ENCODE assay signal across 12 cellular contexts in genomic region chr2:226760412-226761194, GRCh38. TPM values are rescaled to one million over a fixed set of nuclear protein-coding genes. Genes with fewer than 3 reads are reported as not detected.
DNase-seq lines count a peak whose midpoint lies in the region; ATAC-seq and TF ChIP-seq lines count a peak whose summit lies in the region.
"Had no signal": no experiment of that assay in that cellular context is flagged by ENCODE, and none has a peak within 500 bp of the region (broad histone marks: within the 10 kb centered on the region; RNA-seq: fewer than 3 reads in every experiment).

No MANE protein-coding gene starts in this region.

- H3K9me3 Mint-ChIP-seq in activated CD4-positive, alpha-beta memory T cell treated with anti-CD3 and anti-CD28 coated beads, Interleukin-2, amount 10 ng/mL, durations not matched to agents 7 days and 5 days: peaks cover 9% of the 10 kb centered on the region
- H3K9me3 Mint-ChIP-seq in endodermal cell: no peaks in the 10 kb centered on the region
- H3K9me3 Mint-ChIP-seq: stimulated activated naive CD8-positive, alpha-beta T cell treated with anti-CD3 and anti-CD28 coated beads, Interleukin-15, amount 100 ng/mL, for 72 hours; T-helper 2 cell treated with Interferon-gamma antibody and Interleukin-4, amounts not matched to agents 5 μg/mL and 100 μg/mL, for 36 hours had no signal

- 61 to 65% methylated on average over 2 of the region's 2 CpGs for WGBS in aorta, 2 donors
- WGBS in endodermal cell (ENCODE audit: insufficient coverage in 1 of 2, insufficient read length in 1 of 2), 2 experiments: 91 to 95% methylated on average over 1 to 2 of the region's 2 CpGs

- intact Hi-C loops in sciatic nerve (cut with DNase I) (no loop called here), aorta (cut with DNase I) (loop anchor here in 1 of 2 donors (5.0 to 10.0 kb wide), 2 partner anchors 37 to 96 kb away; partner anchors contain the start of gene IRS1)

- DNase-seq in GM03348 (ENCODE audit: low spot score): peak; percentile 73
- no peak for DNase-seq in RWPE2 (ENCODE audit: low spot score)
- DNase-seq in fibroblast of villous mesenchyme (ENCODE audit: low read depth): peak; percentile 95
- no peak for DNase-seq in sciatic nerve (ENCODE audit: low spot score)
- DNase-seq in SW480 (ENCODE audit: low spot score): no peak
- DNase-seq in aorta: no peak
- no peak for DNase-seq in activated CD4-positive, alpha-beta memory T cell treated with anti-CD3 and anti-CD28 coated beads, Interleukin-2, amount 10 ng/mL, durations not matched to agents 7 days and 5 days
- DNase-seq in endodermal cell: no peak
- DNase-seq: activated T-cell treated with anti-CD3 and anti-CD28 coated beads, Interleukin-2, amount 50 U/mL, for 72 hours; kidney glomerular epithelial cell; stimulated activated naive CD8-positive, alpha-beta T cell treated with anti-CD3 and anti-CD28 coated beads, Interleukin-15, amount 100 ng/mL, for 72 hours had no signal

- H3K9ac ChIP-seq in endodermal cell (ENCODE audit: extremely low read depth, low read length, poor library complexity, severe bottlenecking): no peak overlapping the region

- H3K9me3 ChIP-seq in RWPE2 (ENCODE audit: severe bottlenecking): no peaks in the 10 kb centered on the region
- no peaks in the 10 kb centered on the region for H3K9me3 ChIP-seq in aorta (ENCODE audit: control insufficient read depth, low read length)
- H3K9me3 ChIP-seq in endodermal cell (ENCODE audit: control insufficient read depth, low read length): peaks cover 8% of the 10 kb centered on the region

- POLR2A ChIA-PET in activated CD4-positive, alpha-beta memory T cell treated with anti-CD3 and anti-CD28 coated beads, Interleukin-2, amount 10 ng/mL, durations not matched to agents 7 days and 5 days (lab: Charles Lee): interaction anchor here (1.4 kb wide), 1 partner anchor 12 kb away, joined by 5 read pairs; no protein-coding TSS in a partner anchor

- TF ChIP-seq CTCF in RWPE2 (IDR thresholded peaks at IDR 0.05; ENCODE audit: poor library complexity, severe bottlenecking) (no peak), fibroblast of villous mesenchyme (IDR thresholded peaks at IDR 0.05; ENCODE audit: insufficient read depth, low read depth, low read length) (no peak), endodermal cell (conservative IDR thresholded peaks at IDR 0.05) (no peak)

- H3K4me1 Mint-ChIP-seq in activated CD4-positive, alpha-beta memory T cell treated with anti-CD3 and anti-CD28 coated beads, Interleukin-2, amount 10 ng/mL, durations not matched to agents 7 days and 5 days: no peaks in the 10 kb centered on the region
- H3K4me1 Mint-ChIP-seq in endodermal cell: peaks cover 10% of the 10 kb centered on the region

- peaks cover 80% of the 10 kb centered on the region for H3K36me3 ChIP-seq in RWPE2 (ENCODE audit: low read depth)
- H3K36me3 ChIP-seq in aorta (ENCODE audit: control insufficient read depth in 1 of 2, insufficient read depth in 2 of 2, low read length in 1 of 2): no peaks in the 10 kb centered on the region
- H3K36me3 ChIP-seq in endodermal cell (ENCODE audit: control insufficient read depth, insufficient read depth, low read length): no peaks in the 10 kb centered on the region

- peaks cover 84% of the 10 kb centered on the region for H3K4me1 ChIP-seq in RWPE2 (ENCODE audit: insufficient read depth, poor library complexity, severe bottlenecking)
- peaks cover 8 to 30% of the 10 kb centered on the region in 2 donors for H3K4me1 ChIP-seq in aorta (ENCODE audit: control insufficient read depth in 1 of 2, insufficient read depth in 2 of 2, low read length in 2 of 2)
- H3K4me1 ChIP-seq in endodermal cell (ENCODE audit: control insufficient read depth, insufficient read depth, low read length): no peaks in the 10 kb centered on the region

- peak overlapping the region; percentile 80 for H3K27ac ChIP-seq in RWPE2 (ENCODE audit: poor library complexity, severe bottlenecking)
- H3K27ac ChIP-seq in aorta (ENCODE audit: low read depth in 1 of 2, low read length in 2 of 2): no peak overlapping the region
- H3K27ac ChIP-seq in endodermal cell (ENCODE audit: low read depth, low read length): no peak overlapping the region

- no peak overlapping the region for H3K27ac Mint-ChIP-seq in activated CD4-positive, alpha-beta memory T cell treated with anti-CD3 and anti-CD28 coated beads, Interleukin-2, amount 10 ng/mL, durations not matched to agents 7 days and 5 days
- H3K27ac Mint-ChIP-seq in endodermal cell: no peak overlapping the region
- H3K27ac Mint-ChIP-seq: activated T-cell treated with anti-CD3 and anti-CD28 coated beads, Interleukin-2, amount 50 U/mL, for 72 hours; stimulated activated naive CD8-positive, alpha-beta T cell treated with anti-CD3 and anti-CD28 coated beads, Interleukin-15, amount 100 ng/mL, for 72 hours; T-helper 2 cell treated with Interferon-gamma antibody and Interleukin-4, amounts not matched to agents 5 μg/mL and 100 μg/mL, for 36 hours had no signal

- ATAC-seq in RWPE2 (ENCODE audit: low read depth) (peak; percentile 41), sciatic nerve (peak; percentile 57), aorta (ENCODE audit: low FRiP score) (no peak)
- ATAC-seq: activated T-cell treated with anti-CD3 and anti-CD28 coated beads, Interleukin-2, amount 50 U/mL, for 72 hours; stimulated activated naive CD8-positive, alpha-beta T cell treated with anti-CD3 and anti-CD28 coated beads, Interleukin-15, amount 100 ng/mL, for 72 hours had no signal

- H3K4me3 ChIP-seq in RWPE2 (ENCODE audit: severe bottlenecking): no peak overlapping the region
- H3K4me3 ChIP-seq in fibroblast of villous mesenchyme (ENCODE audit: low read depth, low read length): no peak overlapping the region
- no peak overlapping the region for H3K4me3 ChIP-seq in aorta (ENCODE audit: low read length in 2 of 2)
- no peak overlapping the region for H3K4me3 ChIP-seq in endodermal cell (ENCODE audit: low read length)

- H3K27me3 Mint-ChIP-seq in activated CD4-positive, alpha-beta memory T cell treated with anti-CD3 and anti-CD28 coated beads, Interleukin-2, amount 10 ng/mL, durations not matched to agents 7 days and 5 days: peaks cover 6% of the 10 kb centered on the region
- H3K27me3 Mint-ChIP-seq in endodermal cell (ENCODE audit: insufficient read depth): no peaks in the 10 kb centered on the region
- H3K27me3 Mint-ChIP-seq: stimulated activated naive CD8-positive, alpha-beta T cell treated with anti-CD3 and anti-CD28 coated beads, Interleukin-15, amount 100 ng/mL, for 72 hours had no signal

- peaks cover 8% of the 10 kb centered on the region for H3K36me3 Mint-ChIP-seq in activated CD4-positive, alpha-beta memory T cell treated with anti-CD3 and anti-CD28 coated beads, Interleukin-2, amount 10 ng/mL, durations not matched to agents 7 days and 5 days (ENCODE audit: low read depth)
- peaks cover 19% of the 10 kb centered on the region for H3K36me3 Mint-ChIP-seq in endodermal cell (ENCODE audit: low read depth)

- no peak overlapping the region for H3K4me3 Mint-ChIP-seq in activated CD4-positive, alpha-beta memory T cell treated with anti-CD3 and anti-CD28 coated beads, Interleukin-2, amount 10 ng/mL, durations not matched to agents 7 days and 5 days
- H3K4me3 Mint-ChIP-seq in endodermal cell: no peak overlapping the region
- H3K4me3 Mint-ChIP-seq: activated T-cell treated with anti-CD3 and anti-CD28 coated beads, Interleukin-2, amount 50 U/mL, for 72 hours; stimulated activated naive CD8-positive, alpha-beta T cell treated with anti-CD3 and anti-CD28 coated beads, Interleukin-15, amount 100 ng/mL, for 72 hours; T-helper 2 cell treated with Interferon-gamma antibody and Interleukin-4, amounts not matched to agents 5 μg/mL and 100 μg/mL, for 36 hours had no signal

- CTCF ChIA-PET in activated CD4-positive, alpha-beta memory T cell treated with anti-CD3 and anti-CD28 coated beads, Interleukin-2, amount 10 ng/mL, durations not matched to agents 7 days and 5 days (lab: Charles Lee): no interaction called here

- no peaks in the 10 kb centered on the region for H3K27me3 ChIP-seq in RWPE2 (ENCODE audit: insufficient read depth, poor library complexity, severe bottlenecking)
- no peaks in the 10 kb centered on the region for H3K27me3 ChIP-seq in aorta (ENCODE audit: control insufficient read depth in 1 of 2, insufficient read depth in 2 of 2, low read length in 1 of 2)
- H3K27me3 ChIP-seq in endodermal cell (ENCODE audit: control insufficient read depth, insufficient read depth, low read length, poor library complexity, severe bottlenecking): no peaks in the 10 kb centered on the region

RNA-seq across cellular contexts. Expression of gene IRS1, which starts 39.0 kb away (rescaled TPM):
- total RNA-seq in fibroblast of villous mesenchyme: 33.2 and 33.8 TPM in 2 replicates
- 33.8 TPM for total RNA-seq in sciatic nerve
- 10 to 100 TPM; 13.8 to 16.6 TPM for total RNA-seq in aorta
- polyA plus RNA-seq in aorta: 1 to 10 TPM; 2.1 to 2.5 TPM
- total RNA-seq in activated CD4-positive, alpha-beta memory T cell treated with anti-CD3 and anti-CD28 coated beads, Interleukin-2, amount 10 ng/mL, durations not matched to agents 7 days and 5 days: 1 to 10 TPM; 7.2 to 7.4 TPM
- total RNA-seq in endodermal cell: 10 to 100 TPM; 16.2 to 16.6 TPM
- 17.0 TPM for polyA plus RNA-seq in endodermal cell (2013, experiment 1 of 2)
- 15.8 TPM for polyA plus RNA-seq in endodermal cell (2013, experiment 2 of 2)

Comparison
In these comparisons a context has a peak if more than half of its experiments do, and no peak if none do; other contexts are left out.
1. DNase-seq: peak in GM03348 (single experiment) and fibroblast of villous mesenchyme (single experiment); none in RWPE2 (single experiment), sciatic nerve (single experiment), SW480 (single experiment), aorta (0 of 2), activated CD4-positive, alpha-beta memory T cell treated with anti-CD3 and anti-CD28 coated beads, Interleukin-2, amount 10 ng/mL, durations not matched to agents 7 days and 5 days (single experiment) and endodermal cell (single experiment).